In the genomic region with DNA sequence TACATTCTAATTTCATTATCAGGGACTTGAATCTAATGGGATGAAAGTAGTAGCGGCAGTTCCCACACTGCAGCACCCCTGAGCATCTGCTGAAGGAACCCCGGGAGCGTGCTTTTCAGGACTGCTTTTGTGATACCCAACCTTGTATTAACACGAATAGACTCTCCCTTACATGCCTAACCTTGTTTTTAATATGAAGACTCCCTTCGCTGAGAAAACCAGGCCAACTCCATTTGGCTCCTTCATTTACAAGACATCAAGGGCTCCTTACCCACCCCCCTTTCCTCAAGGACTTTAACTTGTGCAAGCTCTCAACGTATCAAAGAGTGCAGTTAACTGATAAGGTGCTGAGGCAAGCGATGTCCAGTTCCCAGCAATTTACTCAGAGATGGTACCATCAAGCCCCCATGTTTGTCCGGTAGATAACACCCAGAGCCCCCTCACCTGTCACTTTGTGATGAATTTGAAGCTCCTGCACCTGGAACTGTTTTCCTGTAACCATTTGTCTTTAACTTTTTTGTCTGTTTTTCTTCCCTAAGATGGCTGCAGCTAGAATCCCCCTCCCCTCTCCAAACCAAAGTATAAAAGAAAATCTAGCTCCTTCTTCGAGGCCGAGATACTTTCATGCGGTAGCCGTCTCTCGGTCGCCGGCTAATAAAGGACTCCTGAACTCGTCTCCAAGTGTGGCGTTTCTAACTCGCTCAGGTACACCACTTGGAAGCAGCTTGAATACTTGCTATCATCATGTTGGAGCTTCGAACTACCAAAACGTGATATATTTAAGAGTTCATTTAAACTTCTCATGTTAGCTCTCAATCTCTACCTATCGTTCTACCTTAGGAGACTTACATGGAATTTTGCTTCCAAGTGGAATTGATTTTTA, we compare ENCODE assay signal across 11 cellular contexts. TPM values are rescaled to one million over a fixed set of nuclear protein-coding genes. Genes with fewer than 3 reads are reported as not detected.
A peak's percentile ranks its signal among the peaks of the same experiment; 100 is the strongest.
DNase-seq lines count a peak whose midpoint lies in the region; ATAC-seq, FAIRE-seq and TF ChIP-seq lines count a peak whose summit lies in the region.
"Had no signal": no experiment of that assay in that cellular context is flagged by ENCODE, and none has a peak within 500 bp of the region (broad histone marks: within the 10 kb centered on the region; RNA-seq: fewer than 3 reads in every experiment).

No MANE protein-coding gene starts in this region.

- H3K4me3 Mint-ChIP-seq in T-helper 17 cell: peak overlapping the region; percentile 72

- H3K9me3 ChIP-seq in A549 (no peaks in the 10 kb centered on the region), T-helper 17 cell (ENCODE audit: control insufficient read depth, low read length, poor library complexity, severe bottlenecking) (no peaks in the 10 kb centered on the region), hepatocyte (ENCODE audit: low read depth) (no peaks in the 10 kb centered on the region)

- no peak overlapping the region for H3K27ac ChIP-seq in A549
- H3K27ac ChIP-seq in hepatocyte: peak overlapping the region; percentile 23

- peaks cover 16% of the 10 kb centered on the region for H3K36me3 ChIP-seq in hepatocyte (replicated peaks; ENCODE audit: insufficient read depth, low read depth)

- no peak for TF ChIP-seq CTCF in A549 (IDR thresholded peaks at IDR 0.05)
- no peak for TF ChIP-seq CTCF in hepatocyte (IDR thresholded peaks at IDR 0.05; ENCODE audit: poor library complexity)

- no peak for DNase-seq in A549 (ENCODE audit: low read depth in 1 of 2, low spot score in 1 of 2)
- peak; percentile 21 for DNase-seq in ELR (ENCODE audit: low read depth)
- no peak for DNase-seq in T-helper 17 cell
- DNase-seq in hepatocyte (ENCODE audit: low spot score): no peak
- DNase-seq in GDM1 (lab: John Stamatoyannopoulos, UW): no peak
- no peak for DNase-seq in NCI-H1930 (lab: John Stamatoyannopoulos, UW)
- no peak for DNase-seq in KG1 (lab: John Stamatoyannopoulos, UW)
- DNase-seq: activated CD4-positive, alpha-beta T cell treated with anti-CD3 and anti-CD28 coated beads, Interleukin-2, amount 50 U/mL, for 4 hours; NCI-H1417 treated with DMSO at 0.1 percent for 48 hours; RPMI8226 had no signal

- no peak for TF ChIP-seq RAD21 in A549 (conservative IDR thresholded peaks at IDR 0.05 in 1 of 2, IDR thresholded peaks at IDR 0.05 in 1 of 2)

- no peak overlapping the region for H3K4me2 ChIP-seq in A549
- no peak overlapping the region for H3K4me2 ChIP-seq in hepatocyte

- CTCF ChIA-PET in A549 (lab: Yijun Ruan, JAX): interaction anchor here (3.7 kb wide), 1 partner anchor 10 kb away, joined by 26 read pairs; a partner anchor contains a TSS

- H3K79me2 ChIP-seq in hepatocyte: peaks cover 54% of the 10 kb centered on the region

- H3K27ac Mint-ChIP-seq in T-helper 17 cell: peak overlapping the region; percentile 94

- no peaks in the 10 kb centered on the region for H3K27me3 ChIP-seq in hepatocyte

- H3K4me1 ChIP-seq in A549 (peaks cover 56% of the 10 kb centered on the region), hepatocyte (ENCODE audit: insufficient read depth) (peaks cover 10% of the 10 kb centered on the region)

- 0 out of 6 replicates have a peak, but pooled peaks of 1 of the 2 experiments have one; percentile 0 for ATAC-seq in A549
- ATAC-seq in T-helper 17 cell: no peak
- ATAC-seq in HG03439 (IDR thresholded peaks at IDR 0.05; ENCODE audit: unreplicated experiment): no peak

- H4K20me1 ChIP-seq in hepatocyte (ENCODE audit: insufficient read depth, poor library complexity, severe bottlenecking): peaks cover 87% of the 10 kb centered on the region

- TF ChIP-seq EP300 in A549 (IDR thresholded peaks at IDR 0.05): no peak

- WGBS in A549 (ENCODE audit: missing lambda C conversion rate): 89% methylated on average over 21 of the region's 21 CpGs
- 87% methylated on average over 21 of the region's 21 CpGs for WGBS in hepatocyte (ENCODE audit: low lambda C conversion rate, missing lambda C conversion rate)

- H2AFZ ChIP-seq in hepatocyte: no peak overlapping the region

- no peak for FAIRE-seq in A549 (lab: Jason Lieb, UNC)

- POLR2A ChIA-PET in A549 (lab: Yijun Ruan, JAX): interaction anchor here (1.0 to 10.6 kb wide), 2 partner anchors 9 to 54 kb away, joined by 5 to 125 read pairs; a partner anchor contains a TSS

- peaks cover 64% of the 10 kb centered on the region for H3K4me1 Mint-ChIP-seq in T-helper 17 cell

- no peaks in the 10 kb centered on the region for H3K27me3 Mint-ChIP-seq in T-helper 17 cell

- H3K4me3 ChIP-seq in A549: no peak overlapping the region
- H3K4me3 ChIP-seq in hepatocyte: no peak overlapping the region

- TF ChIP-seq POLR2A in A549 (IDR thresholded peaks at IDR 0.05; ENCODE audit: low read length): no peak

- no peaks in the 10 kb centered on the region for H3K9me2 ChIP-seq in hepatocyte (replicated peaks; ENCODE audit: insufficient read depth)

- H3K36me3 Mint-ChIP-seq in T-helper 17 cell (ENCODE audit: low read depth): peaks cover 35% of the 10 kb centered on the region

TF ChIP-seq in A549, 52 proteins besides CTCF, POLR2A, EP300 and RAD21:
- no peak for TF ChIP-seq SREBF2 (IDR thresholded peaks at IDR 0.05)
- TF ChIP-seq RARB (CRISPR knock-in tag; IDR thresholded peaks at IDR 0.05): 0 out of 2 replicates have a peak, but pooled peaks have one; percentile 58
- TF ChIP-seq FOSB (CRISPR knock-in tag; IDR thresholded peaks at IDR 0.05): peak; percentile 60
- TF ChIP-seq JUN (IDR thresholded peaks at IDR 0.05): peak in 1 of 2 experiments; percentile 43; a peak in 1 of 5 replicates
- TF ChIP-seq, protein P1, sequence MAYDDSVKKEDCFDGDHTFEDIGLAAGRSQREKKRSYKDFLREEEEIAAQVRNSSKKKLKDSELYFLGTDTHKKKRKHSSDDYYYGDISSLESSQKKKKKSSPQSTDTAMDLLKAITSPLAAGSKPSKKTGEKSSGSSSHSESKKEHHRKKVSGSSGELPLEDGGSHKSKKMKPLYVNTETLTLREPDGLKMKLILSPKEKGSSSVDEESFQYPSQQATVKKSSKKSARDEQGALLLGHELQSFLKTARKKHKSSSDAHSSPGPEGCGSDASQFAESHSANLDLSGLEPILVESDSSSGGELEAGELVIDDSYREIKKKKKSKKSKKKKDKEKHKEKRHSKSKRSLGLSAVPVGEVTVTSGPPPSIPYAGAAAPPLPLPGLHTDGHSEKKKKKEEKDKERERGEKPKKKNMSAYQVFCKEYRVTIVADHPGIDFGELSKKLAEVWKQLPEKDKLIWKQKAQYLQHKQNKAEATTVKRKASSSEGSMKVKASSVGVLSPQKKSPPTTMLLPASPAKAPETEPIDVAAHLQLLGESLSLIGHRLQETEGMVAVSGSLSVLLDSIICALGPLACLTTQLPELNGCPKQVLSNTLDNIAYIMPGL (CRISPR knock-in tag; IDR thresholded peaks at IDR 0.05; ENCODE audit: borderline replicate concordance): no peak
- peak; percentile 72 for TF ChIP-seq HOXA7 (CRISPR knock-in tag; IDR thresholded peaks at IDR 0.05)
- TF ChIP-seq TFCP2L1 (CRISPR knock-in tag; IDR thresholded peaks at IDR 0.05): peak; percentile 85

RNA-seq across cellular contexts. Expression of a gene that starts 10.7 kb away (rescaled TPM):
- 511 and 688 TPM in 2 replicates for polyA plus RNA-seq in A549 (2011; rRNA removed)
- 178 and 211 TPM in 2 replicates for polyA plus RNA-seq in A549 (2012; cell fraction: cytosol; rRNA removed)
- polyA plus RNA-seq in A549 (2012; cell fraction: nucleus; rRNA removed): 268 and 443 TPM in 2 replicates
- polyA plus RNA-seq in A549 (2017; fragmentation: RNase III; extraction: RNeasy Plus Mini Kit Qiagen cat#74134 plus additional on column Dnase treatment): 1,576 to 1,720 TPM (median 1,580 TPM) in 3 replicates
- 579 and 670 TPM in 2 replicates for polyA minus RNA-seq in A549 (2011; rRNA and poly(A)+ RNA removed)
- 1,000 to 10,000 TPM; 1,923 to 1,994 TPM for total RNA-seq in T-helper 17 cell
- total RNA-seq in hepatocyte: 392 and 485 TPM in 2 replicates
- 99.9 and 123 TPM in 2 replicates for polyA plus RNA-seq in hepatocyte
